ENCODE assay signal across 21 cellular contexts in the genomic region with DNA sequence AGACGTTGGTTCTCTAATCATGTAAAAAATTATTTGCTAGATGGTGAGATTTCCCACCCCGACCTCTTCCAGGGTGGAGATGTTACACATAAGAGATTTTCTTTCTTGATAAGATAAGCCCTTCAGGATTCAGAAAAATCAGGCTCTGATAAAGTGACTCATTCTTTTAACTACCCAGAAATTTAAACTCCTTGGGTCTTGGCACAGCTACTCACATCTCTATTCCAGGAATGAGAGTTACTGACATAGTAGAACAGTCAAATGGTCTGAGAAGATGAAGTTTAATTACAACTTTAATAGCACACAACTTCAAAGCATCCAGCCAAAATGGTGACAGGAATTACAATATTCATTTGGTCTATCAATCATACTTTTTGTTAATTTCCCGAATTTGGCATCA.
"Had no signal": no experiment of that assay in that cellular context is flagged by ENCODE, and none has a peak within 500 bp of the region (broad histone marks: within the 10 kb centered on the region; RNA-seq: fewer than 3 reads in every experiment).

No MANE protein-coding gene starts in this region.

- H3K4me1 ChIP-seq: esophagus squamous epithelium, gastrocnemius medialis, heart right ventricle, psoas muscle, right lobe of liver, spleen had no signal

- H3K9me3 ChIP-seq: esophagus squamous epithelium, gastrocnemius medialis, heart right ventricle, psoas muscle, right lobe of liver, spleen, thoracic aorta had no signal

- DNase-seq: effector memory CD8-positive, alpha-beta T cell; esophagus squamous epithelium; gastrocnemius medialis; heart right ventricle; hypothalamus; mammary epithelial cell; naive thymus-derived CD4-positive, alpha-beta T cell; nephron progenitor cell; psoas muscle; retina; right lobe of liver; spleen; stimulated activated CD4-positive, alpha-beta T cell treated with anti-CD3 and anti-CD28 coated beads, Interleukin-15, amount 100 ng/mL, for 24 hours; stimulated activated CD4-positive, alpha-beta T cell treated with anti-CD3 and anti-CD28 coated beads, Interleukin-1b, Interleukin-23, amount 100 ng/mL, for 48 hours; stimulated activated CD4-positive, alpha-beta T cell treated with anti-CD3 and anti-CD28 coated beads, Interleukin-4, amount 100 ng/mL, for 24 hours; stimulated activated naive CD8-positive, alpha-beta T cell treated with anti-CD3 and anti-CD28 coated beads, Interleukin-15, amount 100 ng/mL, for 72 hours; substantia nigra had no signal

- H3K36me3 ChIP-seq: esophagus squamous epithelium, gastrocnemius medialis, heart right ventricle, right lobe of liver, spleen, thoracic aorta had no signal

- H3K4me3 ChIP-seq: esophagus squamous epithelium, gastrocnemius medialis, heart right ventricle, psoas muscle, right lobe of liver, spleen, thoracic aorta had no signal

- FAIRE-seq: islet of Langerhans had no signal

- H3K27me3 ChIP-seq: esophagus squamous epithelium, gastrocnemius medialis, heart right ventricle, right lobe of liver, spleen had no signal

- ATAC-seq: effector memory CD8-positive, alpha-beta T cell; left lobe of liver; naive thymus-derived CD4-positive, alpha-beta T cell; right lobe of liver; stimulated activated memory B cell treated with anti-CD40 and anti-IgM and Interleukin-4, amounts not matched to agents 10 μg/mL and 1 μg/mL and 100 μg/mL, for 72 hours; stimulated activated naive CD8-positive, alpha-beta T cell treated with anti-CD3 and anti-CD28 coated beads, Interleukin-15, amount 100 ng/mL, for 72 hours had no signal
